Comparison of ENCODE assay signal across 1 cellular context in the genomic region with DNA sequence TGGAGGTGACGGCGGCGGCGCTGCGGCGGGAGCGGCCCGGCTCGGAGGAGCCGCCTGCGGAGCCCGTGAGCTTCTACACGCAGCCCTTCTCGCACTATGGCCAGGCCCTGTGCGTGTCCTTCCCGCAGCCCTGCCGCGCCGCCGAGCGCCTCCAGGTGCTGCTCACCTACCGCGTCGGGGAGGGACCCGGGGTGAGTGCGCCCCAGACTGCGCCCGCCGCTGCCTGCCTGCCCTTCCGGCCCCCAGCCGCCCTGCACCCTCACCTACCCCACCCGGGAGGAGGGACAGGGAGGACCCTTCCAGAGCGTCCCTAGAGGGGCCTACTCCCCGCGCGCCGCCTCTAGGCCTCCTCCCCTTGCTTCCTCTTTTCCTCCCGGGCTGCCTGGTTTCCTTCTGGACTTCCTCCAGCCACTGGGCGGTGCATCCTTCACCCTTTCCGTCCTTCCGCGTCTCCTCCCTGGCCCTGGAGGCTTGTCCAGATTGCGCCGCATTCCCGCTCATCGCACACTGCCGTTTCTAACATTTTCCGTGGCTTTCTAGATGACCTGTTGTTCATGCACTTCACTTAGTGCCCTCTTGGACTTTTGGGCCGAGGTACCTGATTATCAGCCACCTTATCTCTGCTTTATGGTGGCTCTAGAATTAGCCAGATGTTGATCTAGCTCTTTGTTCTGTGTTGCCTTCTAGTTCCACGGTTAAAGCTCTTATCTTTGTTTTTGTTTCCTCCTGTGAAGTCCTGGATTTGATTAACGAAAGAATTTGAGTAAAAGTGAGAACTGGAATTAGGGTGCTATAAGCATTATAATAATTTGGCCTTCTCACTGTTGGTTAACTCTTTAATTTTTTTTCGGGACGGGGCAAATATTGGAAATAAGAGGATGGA.
TF ChIP-seq lines count a peak whose summit lies in the region.

No MANE protein-coding gene starts in this region.

TF ChIP-seq in K562, 482 proteins besides CTCF, POLR2A, EP300 and RAD21 (continued from another document and continues in another):
- TF ChIP-seq, protein P1, sequence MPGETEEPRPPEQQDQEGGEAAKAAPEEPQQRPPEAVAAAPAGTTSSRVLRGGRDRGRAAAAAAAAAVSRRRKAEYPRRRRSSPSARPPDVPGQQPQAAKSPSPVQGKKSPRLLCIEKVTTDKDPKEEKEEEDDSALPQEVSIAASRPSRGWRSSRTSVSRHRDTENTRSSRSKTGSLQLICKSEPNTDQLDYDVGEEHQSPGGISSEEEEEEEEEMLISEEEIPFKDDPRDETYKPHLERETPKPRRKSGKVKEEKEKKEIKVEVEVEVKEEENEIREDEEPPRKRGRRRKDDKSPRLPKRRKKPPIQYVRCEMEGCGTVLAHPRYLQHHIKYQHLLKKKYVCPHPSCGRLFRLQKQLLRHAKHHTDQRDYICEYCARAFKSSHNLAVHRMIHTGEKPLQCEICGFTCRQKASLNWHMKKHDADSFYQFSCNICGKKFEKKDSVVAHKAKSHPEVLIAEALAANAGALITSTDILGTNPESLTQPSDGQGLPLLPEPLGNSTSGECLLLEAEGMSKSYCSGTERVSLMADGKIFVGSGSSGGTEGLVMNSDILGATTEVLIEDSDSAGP (CRISPR knock-in tag; IDR thresholded peaks at IDR 0.05): 0 out of 2 replicates have a peak, but pooled peaks have one; percentile 62
- TF ChIP-seq, protein P2, sequence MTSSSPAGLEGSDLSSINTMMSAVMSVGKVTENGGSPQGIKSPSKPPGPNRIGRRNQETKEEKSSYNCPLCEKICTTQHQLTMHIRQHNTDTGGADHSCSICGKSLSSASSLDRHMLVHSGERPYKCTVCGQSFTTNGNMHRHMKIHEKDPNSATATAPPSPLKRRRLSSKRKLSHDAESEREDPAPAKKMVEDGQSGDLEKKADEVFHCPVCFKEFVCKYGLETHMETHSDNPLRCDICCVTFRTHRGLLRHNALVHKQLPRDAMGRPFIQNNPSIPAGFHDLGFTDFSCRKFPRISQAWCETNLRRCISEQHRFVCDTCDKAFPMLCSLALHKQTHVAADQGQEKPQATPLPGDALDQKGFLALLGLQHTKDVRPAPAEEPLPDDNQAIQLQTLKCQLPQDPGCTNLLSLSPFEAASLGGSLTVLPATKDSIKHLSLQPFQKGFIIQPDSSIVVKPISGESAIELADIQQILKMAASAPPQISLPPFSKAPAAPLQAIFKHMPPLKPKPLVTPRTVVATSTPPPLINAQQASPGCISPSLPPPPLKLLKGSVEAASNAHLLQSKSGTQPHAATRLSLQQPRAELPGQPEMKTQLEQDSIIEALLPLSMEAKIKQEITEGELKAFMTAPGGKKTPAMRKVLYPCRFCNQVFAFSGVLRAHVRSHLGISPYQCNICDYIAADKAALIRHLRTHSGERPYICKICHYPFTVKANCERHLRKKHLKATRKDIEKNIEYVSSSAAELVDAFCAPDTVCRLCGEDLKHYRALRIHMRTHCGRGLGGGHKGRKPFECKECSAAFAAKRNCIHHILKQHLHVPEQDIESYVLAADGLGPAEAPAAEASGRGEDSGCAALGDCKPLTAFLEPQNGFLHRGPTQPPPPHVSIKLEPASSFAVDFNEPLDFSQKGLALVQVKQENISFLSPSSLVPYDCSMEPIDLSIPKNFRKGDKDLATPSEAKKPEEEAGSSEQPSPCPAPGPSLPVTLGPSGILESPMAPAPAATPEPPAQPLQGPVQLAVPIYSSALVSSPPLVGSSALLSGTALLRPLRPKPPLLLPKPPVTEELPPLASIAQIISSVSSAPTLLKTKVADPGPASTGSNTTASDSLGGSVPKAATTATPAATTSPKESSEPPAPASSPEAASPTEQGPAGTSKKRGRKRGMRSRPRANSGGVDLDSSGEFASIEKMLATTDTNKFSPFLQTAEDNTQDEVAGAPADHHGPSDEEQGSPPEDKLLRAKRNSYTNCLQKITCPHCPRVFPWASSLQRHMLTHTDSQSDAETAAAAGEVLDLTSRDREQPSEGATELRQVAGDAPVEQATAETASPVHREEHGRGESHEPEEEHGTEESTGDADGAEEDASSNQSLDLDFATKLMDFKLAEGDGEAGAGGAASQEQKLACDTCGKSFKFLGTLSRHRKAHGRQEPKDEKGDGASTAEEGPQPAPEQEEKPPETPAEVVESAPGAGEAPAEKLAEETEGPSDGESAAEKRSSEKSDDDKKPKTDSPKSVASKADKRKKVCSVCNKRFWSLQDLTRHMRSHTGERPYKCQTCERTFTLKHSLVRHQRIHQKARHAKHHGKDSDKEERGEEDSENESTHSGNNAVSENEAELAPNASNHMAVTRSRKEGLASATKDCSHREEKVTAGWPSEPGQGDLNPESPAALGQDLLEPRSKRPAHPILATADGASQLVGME (CRISPR knock-in tag; IDR thresholded peaks at IDR 0.05): peak; percentile 72
- peak; percentile 84 for TF ChIP-seq POLR2H (tag; IDR thresholded peaks at IDR 0.05; ENCODE audit: low read depth)
- TF ChIP-seq ZBTB26 (CRISPR knock-in tag; IDR thresholded peaks at IDR 0.05): peak; percentile 26; the same call in 1 of the 2 replicates
- TF ChIP-seq TAL1 (IDR thresholded peaks at IDR 0.05): peak; percentile 8; the same call in 1 of the 2 replicates
- peak; percentile 32 to 93; a peak in 2 of 4 replicates for TF ChIP-seq RCOR1 (IDR thresholded peaks at IDR 0.05; ENCODE audit: borderline replicate concordance in 1 of 2, low read depth in 2 of 2, low read length in 2 of 2)
- TF ChIP-seq ZNF395 (CRISPR knock-in tag; IDR thresholded peaks at IDR 0.05): peak; percentile 74; the same call in 1 of the 2 replicates
- TF ChIP-seq, protein P3, sequence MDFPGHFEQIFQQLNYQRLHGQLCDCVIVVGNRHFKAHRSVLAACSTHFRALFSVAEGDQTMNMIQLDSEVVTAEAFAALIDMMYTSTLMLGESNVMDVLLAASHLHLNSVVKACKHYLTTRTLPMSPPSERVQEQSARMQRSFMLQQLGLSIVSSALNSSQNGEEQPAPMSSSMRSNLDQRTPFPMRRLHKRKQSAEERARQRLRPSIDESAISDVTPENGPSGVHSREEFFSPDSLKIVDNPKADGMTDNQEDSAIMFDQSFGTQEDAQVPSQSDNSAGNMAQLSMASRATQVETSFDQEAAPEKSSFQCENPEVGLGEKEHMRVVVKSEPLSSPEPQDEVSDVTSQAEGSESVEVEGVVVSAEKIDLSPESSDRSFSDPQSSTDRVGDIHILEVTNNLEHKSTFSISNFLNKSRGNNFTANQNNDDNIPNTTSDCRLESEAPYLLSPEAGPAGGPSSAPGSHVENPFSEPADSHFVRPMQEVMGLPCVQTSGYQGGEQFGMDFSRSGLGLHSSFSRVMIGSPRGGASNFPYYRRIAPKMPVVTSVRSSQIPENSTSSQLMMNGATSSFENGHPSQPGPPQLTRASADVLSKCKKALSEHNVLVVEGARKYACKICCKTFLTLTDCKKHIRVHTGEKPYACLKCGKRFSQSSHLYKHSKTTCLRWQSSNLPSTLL (IDR thresholded peaks at IDR 0.05): no peak
- TF ChIP-seq NFE2 (IDR thresholded peaks at IDR 0.05; ENCODE audit: low read depth): 0 out of 2 replicates have a peak, but pooled peaks have one; percentile 2
- peak; percentile 47; the same call in 1 of the 2 replicates for TF ChIP-seq TRIM28 (IDR thresholded peaks at IDR 0.05)
- TF ChIP-seq, protein P4, sequence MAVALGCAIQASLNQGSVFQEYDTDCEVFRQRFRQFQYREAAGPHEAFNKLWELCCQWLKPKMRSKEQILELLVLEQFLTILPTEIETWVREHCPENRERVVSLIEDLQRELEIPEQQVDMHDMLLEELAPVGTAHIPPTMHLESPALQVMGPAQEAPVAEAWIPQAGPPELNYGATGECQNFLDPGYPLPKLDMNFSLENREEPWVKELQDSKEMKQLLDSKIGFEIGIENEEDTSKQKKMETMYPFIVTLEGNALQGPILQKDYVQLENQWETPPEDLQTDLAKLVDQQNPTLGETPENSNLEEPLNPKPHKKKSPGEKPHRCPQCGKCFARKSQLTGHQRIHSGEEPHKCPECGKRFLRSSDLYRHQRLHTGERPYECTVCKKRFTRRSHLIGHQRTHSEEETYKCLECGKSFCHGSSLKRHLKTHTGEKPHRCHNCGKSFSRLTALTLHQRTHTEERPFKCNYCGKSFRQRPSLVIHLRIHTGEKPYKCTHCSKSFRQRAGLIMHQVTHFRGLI (CRISPR knock-in tag; IDR thresholded peaks at IDR 0.05): no peak
- peak; percentile 91 for TF ChIP-seq HDAC2 (IDR thresholded peaks at IDR 0.05)
- TF ChIP-seq FOXP1 (CRISPR knock-in tag; IDR thresholded peaks at IDR 0.05): peak; percentile 95
- no peak; the same call in 1 of the 2 replicates for TF ChIP-seq ZNF24 (IDR thresholded peaks at IDR 0.05)
- TF ChIP-seq ZNF146 (CRISPR knock-in tag; IDR thresholded peaks at IDR 0.05; ENCODE audit: unreplicated experiment): no peak
- TF ChIP-seq, protein P5, sequence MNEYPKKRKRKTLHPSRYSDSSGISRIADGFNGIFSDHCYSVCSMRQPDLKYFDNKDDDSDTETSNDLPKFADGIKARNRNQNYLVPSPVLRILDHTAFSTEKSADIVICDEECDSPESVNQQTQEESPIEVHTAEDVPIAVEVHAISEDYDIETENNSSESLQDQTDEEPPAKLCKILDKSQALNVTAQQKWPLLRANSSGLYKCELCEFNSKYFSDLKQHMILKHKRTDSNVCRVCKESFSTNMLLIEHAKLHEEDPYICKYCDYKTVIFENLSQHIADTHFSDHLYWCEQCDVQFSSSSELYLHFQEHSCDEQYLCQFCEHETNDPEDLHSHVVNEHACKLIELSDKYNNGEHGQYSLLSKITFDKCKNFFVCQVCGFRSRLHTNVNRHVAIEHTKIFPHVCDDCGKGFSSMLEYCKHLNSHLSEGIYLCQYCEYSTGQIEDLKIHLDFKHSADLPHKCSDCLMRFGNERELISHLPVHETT (CRISPR knock-in tag; conservative IDR thresholded peaks at IDR 0.05 in 1 of 2, IDR thresholded peaks at IDR 0.05 in 1 of 2): peak in 1 of 2 experiments; percentile 50; a peak in 1 of 4 replicates
- TF ChIP-seq SRSF9 (IDR thresholded peaks at IDR 0.05; ENCODE audit: borderline replicate concordance, low read depth, low read length): no peak
- peak; percentile 76 for TF ChIP-seq ZBTB2 (IDR thresholded peaks at IDR 0.05)
- TF ChIP-seq, protein P6, sequence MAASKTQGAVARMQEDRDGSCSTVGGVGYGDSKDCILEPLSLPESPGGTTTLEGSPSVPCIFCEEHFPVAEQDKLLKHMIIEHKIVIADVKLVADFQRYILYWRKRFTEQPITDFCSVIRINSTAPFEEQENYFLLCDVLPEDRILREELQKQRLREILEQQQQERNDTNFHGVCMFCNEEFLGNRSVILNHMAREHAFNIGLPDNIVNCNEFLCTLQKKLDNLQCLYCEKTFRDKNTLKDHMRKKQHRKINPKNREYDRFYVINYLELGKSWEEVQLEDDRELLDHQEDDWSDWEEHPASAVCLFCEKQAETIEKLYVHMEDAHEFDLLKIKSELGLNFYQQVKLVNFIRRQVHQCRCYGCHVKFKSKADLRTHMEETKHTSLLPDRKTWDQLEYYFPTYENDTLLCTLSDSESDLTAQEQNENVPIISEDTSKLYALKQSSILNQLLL (CRISPR knock-in tag; IDR thresholded peaks at IDR 0.05; ENCODE audit: borderline replicate concordance): no peak
- TF ChIP-seq, protein P7, sequence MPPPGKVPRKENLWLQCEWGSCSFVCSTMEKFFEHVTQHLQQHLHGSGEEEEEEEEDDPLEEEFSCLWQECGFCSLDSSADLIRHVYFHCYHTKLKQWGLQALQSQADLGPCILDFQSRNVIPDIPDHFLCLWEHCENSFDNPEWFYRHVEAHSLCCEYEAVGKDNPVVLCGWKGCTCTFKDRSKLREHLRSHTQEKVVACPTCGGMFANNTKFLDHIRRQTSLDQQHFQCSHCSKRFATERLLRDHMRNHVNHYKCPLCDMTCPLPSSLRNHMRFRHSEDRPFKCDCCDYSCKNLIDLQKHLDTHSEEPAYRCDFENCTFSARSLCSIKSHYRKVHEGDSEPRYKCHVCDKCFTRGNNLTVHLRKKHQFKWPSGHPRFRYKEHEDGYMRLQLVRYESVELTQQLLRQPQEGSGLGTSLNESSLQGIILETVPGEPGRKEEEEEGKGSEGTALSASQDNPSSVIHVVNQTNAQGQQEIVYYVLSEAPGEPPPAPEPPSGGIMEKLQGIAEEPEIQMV (tag; conservative IDR thresholded peaks at IDR 0.05; ENCODE audit: low read depth): no peak
- TF ChIP-seq ZKSCAN1 (IDR thresholded peaks at IDR 0.05; ENCODE audit: low read depth, low read length): peak; percentile 15; the same call in 1 of the 2 replicates
- 0 out of 4 replicates have a peak, but pooled peaks of 1 of the 2 experiments have one; percentile 77 for TF ChIP-seq KDM4B (IDR thresholded peaks at IDR 0.05; ENCODE audit: borderline replicate concordance in 2 of 2, low read depth in 1 of 2)
